Comparison of ENCODE assay signal across 8 cellular contexts in genomic region chr10:71748671-71749191, GRCh38. TPM values are rescaled to one million over a fixed set of nuclear protein-coding genes. Genes with fewer than 3 reads are reported as not detected.
DNase-seq lines count a peak whose midpoint lies in the region; ATAC-seq and TF ChIP-seq lines count a peak whose summit lies in the region.

No MANE protein-coding gene starts in this region.

- peak; percentile 89 for DNase-seq in activated CD8-positive, alpha-beta T cell treated with anti-CD3 and anti-CD28 coated beads for 36 hours
- DNase-seq in foreskin keratinocyte (no peak), GM03348 (ENCODE audit: low spot score) (no peak), inferior parietal cortex (ENCODE audit: extremely low spot score) (no peak), H4 (ENCODE audit: low spot score) (no peak)

- H3K4me1 Mint-ChIP-seq in IgD-negative memory B cell = peaks cover 55 to 80% (median 73%) of the 10 kb centered on the region in 3 donors
- H3K4me1 Mint-ChIP-seq in activated CD8-positive, alpha-beta T cell treated with anti-CD3 and anti-CD28 coated beads for 36 hours (ENCODE audit: low read depth) = peaks cover 96% of the 10 kb centered on the region

- no peak overlapping the region for H3K4me3 ChIP-seq in skin epidermis

- H3K27me3 ChIP-seq in foreskin keratinocyte = no peaks in the 10 kb centered on the region

- TF ChIP-seq CTCF in activated CD8-positive, alpha-beta T cell treated with anti-CD3 and anti-CD28 coated beads for 36 hours (IDR thresholded peaks at IDR 0.05) = no peak
- TF ChIP-seq CTCF in foreskin keratinocyte (conservative IDR thresholded peaks at IDR 0.05) = no peak

- H3K27ac ChIP-seq in foreskin keratinocyte = no peak overlapping the region
- H3K27ac ChIP-seq in skin epidermis = peak overlapping the region in 20 of 21 experiments; percentile 64 to 96 (median 84)

- no peaks in the 10 kb centered on the region for H3K9me3 Mint-ChIP-seq in IgD-negative memory B cell
- H3K9me3 Mint-ChIP-seq in activated CD8-positive, alpha-beta T cell treated with anti-CD3 and anti-CD28 coated beads for 36 hours = peaks cover under 1% of the 10 kb centered on the region

- H3K27me3 Mint-ChIP-seq in IgD-negative memory B cell = peaks cover 1% of the 10 kb centered on the region
- H3K27me3 Mint-ChIP-seq in activated CD8-positive, alpha-beta T cell treated with anti-CD3 and anti-CD28 coated beads for 36 hours = no peaks in the 10 kb centered on the region

- ATAC-seq in GM18861 (IDR thresholded peaks at IDR 0.05; ENCODE audit: unreplicated experiment) = peak; percentile 44
- peak; percentile 88 for ATAC-seq in activated CD8-positive, alpha-beta T cell treated with anti-CD3 and anti-CD28 coated beads for 36 hours
- ATAC-seq in foreskin keratinocyte = peak; percentile 7

- no peaks in the 10 kb centered on the region for H3K4me1 ChIP-seq in foreskin keratinocyte

- peaks cover 6% of the 10 kb centered on the region for H3K36me3 Mint-ChIP-seq in IgD-negative memory B cell
- peaks cover 44% of the 10 kb centered on the region for H3K36me3 Mint-ChIP-seq in activated CD8-positive, alpha-beta T cell treated with anti-CD3 and anti-CD28 coated beads for 36 hours (ENCODE audit: low read depth)

- CTCF ChIA-PET in activated CD8-positive, alpha-beta T cell treated with anti-CD3 and anti-CD28 coated beads for 36 hours (lab: Charles Lee) = interaction anchor here (0.9 to 4.0 kb wide), 13 partner anchors 9 to 63 kb away, joined by 3 to 20 read pairs (median 4); partner anchors contain the start of gene VSIR

- POLR2A ChIA-PET in activated CD8-positive, alpha-beta T cell treated with anti-CD3 and anti-CD28 coated beads for 36 hours (lab: Charles Lee) = interaction anchor here (0.7 to 4.9 kb wide), 12 partner anchors 9 to 575 kb away, joined by 3 to 48 read pairs (median 6); no protein-coding TSS in a partner anchor

- intact Hi-C loops in activated CD8-positive, alpha-beta T cell treated with anti-CD3 and anti-CD28 coated beads for 36 hours (cut with micrococcal nuclease) = no loop called here

- H3K4me3 Mint-ChIP-seq in IgD-negative memory B cell = peak overlapping the region; percentile 35 to 93 (median 78)
- peak overlapping the region; percentile 59 for H3K4me3 Mint-ChIP-seq in activated CD8-positive, alpha-beta T cell treated with anti-CD3 and anti-CD28 coated beads for 36 hours

- peak overlapping the region; percentile 90 to 98 (median 97) for H3K27ac Mint-ChIP-seq in IgD-negative memory B cell
- peak overlapping the region; percentile 98 for H3K27ac Mint-ChIP-seq in activated CD8-positive, alpha-beta T cell treated with anti-CD3 and anti-CD28 coated beads for 36 hours

RNA-seq across cellular contexts. Expression of gene VSIR, which starts 24.6 kb away (rescaled TPM):
- 73.6 TPM for polyA plus RNA-seq in IgD-negative memory B cell
- 10 to 100 TPM; 59.6 to 61.0 TPM for total RNA-seq in activated CD8-positive, alpha-beta T cell treated with anti-CD3 and anti-CD28 coated beads for 36 hours
- 4.0 and 5.2 TPM in 2 replicates for total RNA-seq in foreskin keratinocyte
- 5.2 and 6.1 TPM in 2 replicates for polyA plus RNA-seq in foreskin keratinocyte
- total RNA-seq in H4 (2014; rRNA removed; shearing (Covaris generic)) = 0.81 and 1.0 TPM in 2 replicates

RNA-seq across cellular contexts. Expression of gene C10orf105, which starts 29.2 kb away (rescaled TPM):
- polyA plus RNA-seq in IgD-negative memory B cell (not detected), foreskin keratinocyte (not detected in 2 replicates)
- total RNA-seq in activated CD8-positive, alpha-beta T cell treated with anti-CD3 and anti-CD28 coated beads for 36 hours = under 1 TPM; 0.16 to 0.27 TPM
- total RNA-seq in foreskin keratinocyte = not detected in 2 replicates
- not detected in 2 replicates for total RNA-seq in H4 (2014; rRNA removed; shearing (Covaris generic))

Comparison
In these comparisons a context has a peak if more than half of its experiments do, and no peak if none do; other contexts are left out.
1. ATAC-seq: peak in every context shown above with its lines; median percentile 88 in activated CD8-positive, alpha-beta T cell treated with anti-CD3 and anti-CD28 coated beads for 36 hours; 44 in GM18861; 7 in foreskin keratinocyte.